Comparison of ENCODE assay signal across 39 cellular contexts in genomic region chr6:41338654-41339053, GRCh38. TPM values are rescaled to one million over a fixed set of nuclear protein-coding genes. Genes with fewer than 3 reads are reported as not detected.
"Had no signal": no experiment of that assay in that cellular context is flagged by ENCODE, and none has a peak within 500 bp of the region (broad histone marks: within the 10 kb centered on the region; RNA-seq: fewer than 3 reads in every experiment).

No MANE protein-coding gene starts in this region.

- H3K27me3 Mint-ChIP-seq: activated CD4-positive, alpha-beta memory T cell treated with anti-CD3 and anti-CD28 coated beads for 36 hours; activated CD4-positive, alpha-beta T cell treated with anti-CD3 and anti-CD28 coated beads for 36 hours; activated CD8-positive, alpha-beta memory T cell treated with anti-CD3 and anti-CD28 coated beads, Interleukin-2, amount 10 ng/mL, durations not matched to agents 7 days and 5 days; activated naive CD8-positive, alpha-beta T cell treated with anti-CD3 and anti-CD28 coated beads, Interleukin-2, amount 10 ng/mL, durations not matched to agents 7 days and 5 days had no signal

- H3K9me3 ChIP-seq: ascending aorta, breast epithelium, colonic mucosa, esophagus squamous epithelium, gastroesophageal sphincter had no signal

- H3K27ac Mint-ChIP-seq: activated CD4-positive, alpha-beta memory T cell treated with anti-CD3 and anti-CD28 coated beads for 36 hours; activated CD4-positive, alpha-beta T cell treated with anti-CD3 and anti-CD28 coated beads for 36 hours; activated CD4-positive, alpha-beta T cell treated with anti-CD3 and anti-CD28 coated beads, Interleukin-2, amount 10 ng/mL, durations not matched to agents 24 days and 14 days; activated CD8-positive, alpha-beta memory T cell treated with anti-CD3 and anti-CD28 coated beads, Interleukin-2, amount 10 ng/mL, durations not matched to agents 7 days and 5 days; activated CD8-positive, alpha-beta T cell treated with anti-CD3 and anti-CD28 coated beads, Interleukin-2, amount 10 ng/mL, durations not matched to agents 7 days and 5 days; activated naive CD4-positive, alpha-beta T cell treated with anti-CD3 and anti-CD28 coated beads, Interleukin-2, amount 10 ng/mL, durations not matched to agents 7 days and 5 days; activated naive CD4-positive, alpha-beta T cell treated with anti-CD3 and anti-CD28 coated beads, Interleukin-2, amount 50 U/mL, for 72 hours; activated naive CD8-positive, alpha-beta T cell treated with anti-CD3 and anti-CD28 coated beads, Interleukin-2, amount 10 ng/mL, durations not matched to agents 7 days and 5 days; activated T-helper 1 cell treated with anti-CD3 and anti-CD28 coated beads, Interleukin-12 subunit alpha, Interleukin-12 subunit beta, Interleukin-2, Interleukin-4 antibody, amounts not matched to agents 30 ng/mL and 10 ng/mL and 1 ng/mL, durations not matched to agents 14 hours and 24 hours and 36 hours; activated T-helper 2 cell treated with anti-CD3 and anti-CD28 coated beads, Interferon-gamma antibody, Interleukin-2, Interleukin-4, amounts not matched to agents 10 μg/mL and 5 μg/mL and 100 μg/mL, durations not matched to agents 14 hours and 24 hours and 36 hours; brain had no signal

- H3K4me3 ChIP-seq: ascending aorta, breast epithelium, cardiac muscle cell, colonic mucosa, esophagus squamous epithelium, gastroesophageal sphincter had no signal

- H3K4me3 Mint-ChIP-seq: activated CD4-positive, alpha-beta memory T cell treated with anti-CD3 and anti-CD28 coated beads for 36 hours; activated CD4-positive, alpha-beta T cell treated with anti-CD3 and anti-CD28 coated beads for 36 hours; activated CD4-positive, alpha-beta T cell treated with anti-CD3 and anti-CD28 coated beads, Interleukin-2, amount 10 ng/mL, durations not matched to agents 24 days and 14 days; activated CD8-positive, alpha-beta memory T cell treated with anti-CD3 and anti-CD28 coated beads, Interleukin-2, amount 10 ng/mL, durations not matched to agents 7 days and 5 days; activated CD8-positive, alpha-beta T cell treated with anti-CD3 and anti-CD28 coated beads, Interleukin-2, amount 10 ng/mL, durations not matched to agents 7 days and 5 days; activated naive CD4-positive, alpha-beta T cell treated with anti-CD3 and anti-CD28 coated beads, Interleukin-2, amount 10 ng/mL, durations not matched to agents 7 days and 5 days; activated naive CD8-positive, alpha-beta T cell treated with anti-CD3 and anti-CD28 coated beads, Interleukin-2, amount 10 ng/mL, durations not matched to agents 7 days and 5 days; activated T-helper 1 cell treated with anti-CD3 and anti-CD28 coated beads, Interleukin-12 subunit alpha, Interleukin-12 subunit beta, Interleukin-2, Interleukin-4 antibody, amounts not matched to agents 30 ng/mL and 10 ng/mL and 1 ng/mL, durations not matched to agents 14 hours and 24 hours and 36 hours; brain had no signal

- DNase-seq: activated CD4-positive, alpha-beta memory T cell treated with anti-CD3 and anti-CD28 coated beads for 36 hours; activated CD4-positive, alpha-beta T cell treated with anti-CD3 and anti-CD28 coated beads for 36 hours; activated CD4-positive, CD25-positive, alpha-beta regulatory T cell; activated CD4-positive, CD25-positive, alpha-beta regulatory T cell treated with anti-CD3 and anti-CD28 coated beads, Interleukin-2, amount 50 U/mL, for 72 hours; activated CD8-positive, alpha-beta memory T cell treated with anti-CD3 and anti-CD28 coated beads, Interleukin-2, amount 10 ng/mL, durations not matched to agents 7 days and 5 days; activated CD8-positive, alpha-beta memory T cell treated with anti-CD3 and anti-CD28 coated beads, Interleukin-2, amount 50 U/mL, for 4 hours; activated CD8-positive, alpha-beta T cell treated with anti-CD3 and anti-CD28 coated beads, Interleukin-2, amount 10 ng/mL, durations not matched to agents 7 days and 5 days; activated gamma-delta T cell; activated naive CD4-positive, alpha-beta T cell; activated naive CD4-positive, alpha-beta T cell treated with anti-CD3 and anti-CD28 coated beads, Interleukin-2, amount 10 ng/mL, durations not matched to agents 7 days and 5 days; activated naive CD8-positive, alpha-beta T cell treated with anti-CD3 and anti-CD28 coated beads, Interleukin-2, amount 10 ng/mL, durations not matched to agents 7 days and 5 days; activated T-cell treated with anti-CD3 and anti-CD28 coated beads, Interleukin-2, amount 50 U/mL, for 1 hour; activated T-cell treated with anti-CD3 and anti-CD28 coated beads, Interleukin-2, amount 50 U/mL, for 48 hours; central memory CD4-positive, alpha-beta T cell; cerebellar nuclear complex; colonic mucosa; effector CD8-positive, alpha-beta T cell; esophagus squamous epithelium; foreskin melanocyte; T-helper 2 cell had no signal

- FAIRE-seq: endometrium, endothelial cell of umbilical vein had no signal

- H3K4me1 ChIP-seq: ascending aorta, breast epithelium, colonic mucosa, esophagus squamous epithelium, gastroesophageal sphincter had no signal

- H3K36me3 ChIP-seq: ascending aorta, breast epithelium, cardiac muscle cell, colonic mucosa, esophagus squamous epithelium, gastroesophageal sphincter had no signal

- H3K9me3 Mint-ChIP-seq: activated CD4-positive, alpha-beta memory T cell treated with anti-CD3 and anti-CD28 coated beads for 36 hours; activated CD4-positive, alpha-beta T cell treated with anti-CD3 and anti-CD28 coated beads, Interleukin-2, amount 10 ng/mL, durations not matched to agents 24 days and 14 days; activated naive CD4-positive, alpha-beta T cell treated with anti-CD3 and anti-CD28 coated beads, Interleukin-2, amount 10 ng/mL, durations not matched to agents 7 days and 5 days; activated naive CD4-positive, alpha-beta T cell treated with anti-CD3 and anti-CD28 coated beads, Interleukin-2, amount 50 U/mL, for 72 hours; activated naive CD8-positive, alpha-beta T cell treated with anti-CD3 and anti-CD28 coated beads, Interleukin-2, amount 10 ng/mL, durations not matched to agents 7 days and 5 days; activated T-helper 1 cell treated with anti-CD3 and anti-CD28 coated beads, Interleukin-12 subunit alpha, Interleukin-12 subunit beta, Interleukin-2, Interleukin-4 antibody, amounts not matched to agents 30 ng/mL and 10 ng/mL and 1 ng/mL, durations not matched to agents 14 hours and 24 hours and 36 hours; activated T-helper 2 cell treated with anti-CD3 and anti-CD28 coated beads, Interferon-gamma antibody, Interleukin-2, Interleukin-4, amounts not matched to agents 10 μg/mL and 5 μg/mL and 100 μg/mL, durations not matched to agents 14 hours and 24 hours and 36 hours had no signal

- H3K27ac ChIP-seq: ascending aorta, breast epithelium, cardiac muscle cell, colonic mucosa, epithelial cell of prostate, esophagus squamous epithelium, gastroesophageal sphincter had no signal

- H3K27me3 ChIP-seq: ascending aorta, colonic mucosa had no signal

- H3K36me3 Mint-ChIP-seq: activated CD4-positive, alpha-beta memory T cell treated with anti-CD3 and anti-CD28 coated beads for 36 hours; activated CD8-positive, alpha-beta memory T cell treated with anti-CD3 and anti-CD28 coated beads, Interleukin-2, amount 10 ng/mL, durations not matched to agents 7 days and 5 days; activated naive CD4-positive, alpha-beta T cell treated with anti-CD3 and anti-CD28 coated beads, Interleukin-2, amount 10 ng/mL, durations not matched to agents 7 days and 5 days; activated naive CD4-positive, alpha-beta T cell treated with anti-CD3 and anti-CD28 coated beads, Interleukin-2, amount 50 U/mL, for 72 hours; brain had no signal

- ATAC-seq: activated CD4-positive, alpha-beta T cell treated with anti-CD3 and anti-CD28 coated beads for 36 hours; activated CD8-positive, alpha-beta memory T cell treated with anti-CD3 and anti-CD28 coated beads, Interleukin-2, amount 10 ng/mL, durations not matched to agents 7 days and 5 days; activated CD8-positive, alpha-beta T cell treated with anti-CD3 and anti-CD28 coated beads, Interleukin-2, amount 10 ng/mL, durations not matched to agents 7 days and 5 days; activated naive CD4-positive, alpha-beta T cell treated with anti-CD3 and anti-CD28 coated beads, Interleukin-2, amount 50 U/mL, for 72 hours; gastroesophageal sphincter had no signal

RNA-seq across cellular contexts. Expression of gene NCR2, which starts 3.2 kb away (rescaled TPM):
- total RNA-seq: activated CD4-positive, alpha-beta memory T cell treated with anti-CD3 and anti-CD28 coated beads for 36 hours; activated CD4-positive, alpha-beta T cell treated with anti-CD3 and anti-CD28 coated beads for 36 hours; activated CD4-positive, alpha-beta T cell treated with anti-CD3 and anti-CD28 coated beads, Interleukin-2, amount 10 ng/mL, durations not matched to agents 24 days and 14 days; activated CD8-positive, alpha-beta memory T cell treated with anti-CD3 and anti-CD28 coated beads for 36 hours; activated naive CD4-positive, alpha-beta T cell treated with anti-CD3 and anti-CD28 coated beads, Interleukin-2, amount 50 U/mL, for 72 hours; activated T-helper 1 cell treated with anti-CD3 and anti-CD28 coated beads, Interleukin-12 subunit alpha, Interleukin-12 subunit beta, Interleukin-2, Interleukin-4 antibody, amounts not matched to agents 30 ng/mL and 10 ng/mL and 1 ng/mL, durations not matched to agents 14 hours and 24 hours and 36 hours; activated T-helper 2 cell treated with anti-CD3 and anti-CD28 coated beads, Interferon-gamma antibody, Interleukin-2, Interleukin-4, amounts not matched to agents 10 μg/mL and 5 μg/mL and 100 μg/mL, durations not matched to agents 14 hours and 24 hours and 36 hours; ascending aorta; breast epithelium; cardiac muscle cell; colonic mucosa; dermis microvascular lymphatic vessel endothelial cell; endothelial cell of umbilical vein; fibroblast of lung; fibroblast of villous mesenchyme; gastroesophageal sphincter; glomerular endothelial cell; T-helper 1 cell treated with Interleukin-12 subunit alpha and Interleukin-12 subunit beta and Interleukin-4 antibody, amounts not matched to agents 30 ng/mL and 1 ng/mL, for 36 hours had no signal
- polyA plus RNA-seq: cardiac muscle cell, endothelial cell of umbilical vein, esophagus, fibroblast of lung had no signal

RNA-seq across cellular contexts. Expression of gene TREM1, which starts 52.2 kb away (rescaled TPM):
- total RNA-seq: activated CD4-positive, alpha-beta T cell treated with anti-CD3 and anti-CD28 coated beads, Interleukin-2, amount 10 ng/mL, durations not matched to agents 24 days and 14 days; activated CD8-positive, alpha-beta memory T cell treated with anti-CD3 and anti-CD28 coated beads for 36 hours; activated CD8-positive, alpha-beta memory T cell treated with anti-CD3 and anti-CD28 coated beads, Interleukin-2, amount 10 ng/mL, durations not matched to agents 7 days and 5 days; activated CD8-positive, alpha-beta T cell treated with anti-CD3 and anti-CD28 coated beads, Interleukin-2, amount 10 ng/mL, durations not matched to agents 7 days and 5 days; activated naive CD8-positive, alpha-beta T cell treated with anti-CD3 and anti-CD28 coated beads, Interleukin-2, amount 10 ng/mL, durations not matched to agents 7 days and 5 days; activated T-helper 1 cell treated with anti-CD3 and anti-CD28 coated beads, Interleukin-12 subunit alpha, Interleukin-12 subunit beta, Interleukin-2, Interleukin-4 antibody, amounts not matched to agents 30 ng/mL and 10 ng/mL and 1 ng/mL, durations not matched to agents 14 hours and 24 hours and 36 hours; activated T-helper 2 cell treated with anti-CD3 and anti-CD28 coated beads, Interferon-gamma antibody, Interleukin-2, Interleukin-4, amounts not matched to agents 10 μg/mL and 5 μg/mL and 100 μg/mL, durations not matched to agents 14 hours and 24 hours and 36 hours; ascending aorta; cardiac muscle cell; dermis microvascular lymphatic vessel endothelial cell; endothelial cell of umbilical vein; fibroblast of lung; fibroblast of villous mesenchyme; glomerular endothelial cell; T-helper 1 cell treated with Interleukin-12 subunit alpha and Interleukin-12 subunit beta and Interleukin-4 antibody, amounts not matched to agents 30 ng/mL and 1 ng/mL, for 36 hours had no signal
- polyA plus RNA-seq: cardiac muscle cell, endothelial cell of umbilical vein had no signal
